Comparison of ENCODE assay signal across 20 cellular contexts in the genomic region with DNA sequence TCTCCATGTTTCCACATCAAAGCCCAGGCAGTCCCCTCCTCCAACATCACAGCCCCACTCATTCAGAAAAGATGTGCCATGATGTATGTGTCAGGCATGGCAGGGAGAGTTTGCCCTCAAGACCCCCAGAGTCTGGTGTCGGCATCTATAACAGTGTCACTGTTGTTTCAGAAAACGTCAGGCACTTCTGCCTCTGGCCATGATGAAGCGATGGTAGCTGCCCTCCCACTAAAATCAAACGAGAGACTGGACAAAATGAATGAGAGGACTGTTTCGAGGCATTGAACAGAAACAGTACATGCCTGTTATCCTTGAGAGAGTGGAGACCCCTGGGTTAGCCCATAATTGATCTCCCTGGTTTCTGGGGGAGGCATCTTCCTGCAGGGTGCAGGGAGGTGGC.
DNase-seq lines count a peak whose midpoint lies in the region; TF ChIP-seq lines count a peak whose summit lies in the region.
"Had no signal": no experiment of that assay in that cellular context is flagged by ENCODE, and none has a peak within 500 bp of the region (broad histone marks: within the 10 kb centered on the region; RNA-seq: fewer than 3 reads in every experiment).

No MANE protein-coding gene starts in this region.

- in situ Hi-C loops in GM13976 (cut with MboI; ENCODE audit: low sequenced_read_pairs, unreplicated experiment) = no loop called here

- peak overlapping the region; percentile 31 for H3K27ac ChIP-seq in temporal lobe (ENCODE audit: low read depth, low read length)
- H3K27ac ChIP-seq: Peyer's patch, SJCRH30 had no signal

- peak; percentile 4 for DNase-seq in GM13976 (ENCODE audit: low spot score)
- DNase-seq in RPMI7951 (ENCODE audit: low read depth) = peak; percentile 25
- DNase-seq in left kidney (ENCODE audit: low read depth, low spot score) = peak; percentile 68
- DNase-seq in AG08395 (ENCODE audit: low spot score) = no peak
- no peak for DNase-seq in effector CD4-positive, alpha-beta T cell
- no peak for DNase-seq in stimulated activated CD4-positive, alpha-beta T cell treated with anti-CD3 and anti-CD28 coated beads, Interleukin-4, amount 100 ng/mL, for 1 hour
- DNase-seq: CD4-positive, CD25-positive, alpha-beta regulatory T cell; COR-L47; DMS 273 treated with DMSO at 0.1 percent for 48 hours; DND-41; Karpas-422; NCI-H1694; NCI-H2081; NCI-H2171; NCI-H345; NCI-H524 treated with DMSO at 0.1 percent for 48 hours; NCI-H82; Peyer's patch; SJCRH30 had no signal

- TF ChIP-seq CTCF in GM13976 (IDR thresholded peaks at IDR 0.05; ENCODE audit: borderline replicate concordance, control extremely low read depth, extremely low read depth, insufficient read depth, missing control alignments) = no peak

Comparison
In these comparisons a context has a peak if more than half of its experiments do, and no peak if none do; other contexts are left out.
1. DNase-seq: peak in GM13976 (single experiment), RPMI7951 (single experiment) and left kidney (single experiment); none in AG08395 (single experiment), effector CD4-positive, alpha-beta T cell (single experiment) and stimulated activated CD4-positive, alpha-beta T cell treated with anti-CD3 and anti-CD28 coated beads, Interleukin-4, amount 100 ng/mL, for 1 hour (single experiment).